In the genomic region with DNA sequence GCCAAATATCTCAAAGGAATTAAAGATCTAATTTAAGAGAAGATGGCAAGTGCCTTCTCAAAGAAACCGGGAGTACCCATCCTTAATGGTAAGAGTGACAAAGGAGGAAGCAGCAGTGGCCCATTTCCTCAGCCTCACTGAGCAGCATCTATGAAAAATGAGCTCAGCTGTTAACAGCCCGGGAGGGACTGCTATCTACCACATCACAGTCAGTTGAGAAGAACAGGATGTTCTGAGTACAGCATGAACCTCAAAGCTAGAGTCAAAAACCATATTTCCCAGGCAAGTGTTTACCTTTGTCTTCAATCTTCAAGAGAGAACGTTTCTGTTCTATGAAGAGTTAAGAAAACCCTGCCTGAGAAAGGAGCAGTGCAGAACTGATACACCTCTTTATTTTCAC, we compare ENCODE assay signal across 9 cellular contexts.
DNase-seq lines count a peak whose midpoint lies in the region; ATAC-seq and TF ChIP-seq lines count a peak whose summit lies in the region.
"Had no signal": no experiment of that assay in that cellular context is flagged by ENCODE, and none has a peak within 500 bp of the region (broad histone marks: within the 10 kb centered on the region; RNA-seq: fewer than 3 reads in every experiment).

No MANE protein-coding gene starts in this region.

- DNase-seq in T-helper 2 cell (peak in 4 of 5 experiments; percentile 10 to 96 (median 60)), coronary artery (ENCODE audit: low spot score) (no peak), retina (peak; percentile 32), T1000 (lab: John Stamatoyannopoulos, UW) (no peak), D341Med (ENCODE audit: low spot score) (no peak), kidney glomerular epithelial cell (lab: John Stamatoyannopoulos, UW) (no peak)

- ATAC-seq in GM18511 (IDR thresholded peaks at IDR 0.05; ENCODE audit: unreplicated experiment) (peak; percentile 50), HG02798 (IDR thresholded peaks at IDR 0.05; ENCODE audit: poor library complexity, unreplicated experiment) (peak; percentile 54)

- TF ChIP-seq CTCF in coronary artery (IDR thresholded peaks at IDR 0.05): no peak

- H3K4me3 ChIP-seq in coronary artery: no peak overlapping the region

- H3K27ac ChIP-seq in coronary artery: peak overlapping the region; percentile 50 to 74
- H3K27ac ChIP-seq: KMS-11 had no signal

Comparison
In these comparisons a context has a peak if more than half of its experiments do, and no peak if none do; other contexts are left out.
1. DNase-seq: peak in T-helper 2 cell (4 of 5) and retina (single experiment); none in coronary artery (single experiment), T1000 (single experiment), D341Med (single experiment) and kidney glomerular epithelial cell (single experiment).